8 cellular contexts compared by ENCODE assay signal in the genomic region with DNA sequence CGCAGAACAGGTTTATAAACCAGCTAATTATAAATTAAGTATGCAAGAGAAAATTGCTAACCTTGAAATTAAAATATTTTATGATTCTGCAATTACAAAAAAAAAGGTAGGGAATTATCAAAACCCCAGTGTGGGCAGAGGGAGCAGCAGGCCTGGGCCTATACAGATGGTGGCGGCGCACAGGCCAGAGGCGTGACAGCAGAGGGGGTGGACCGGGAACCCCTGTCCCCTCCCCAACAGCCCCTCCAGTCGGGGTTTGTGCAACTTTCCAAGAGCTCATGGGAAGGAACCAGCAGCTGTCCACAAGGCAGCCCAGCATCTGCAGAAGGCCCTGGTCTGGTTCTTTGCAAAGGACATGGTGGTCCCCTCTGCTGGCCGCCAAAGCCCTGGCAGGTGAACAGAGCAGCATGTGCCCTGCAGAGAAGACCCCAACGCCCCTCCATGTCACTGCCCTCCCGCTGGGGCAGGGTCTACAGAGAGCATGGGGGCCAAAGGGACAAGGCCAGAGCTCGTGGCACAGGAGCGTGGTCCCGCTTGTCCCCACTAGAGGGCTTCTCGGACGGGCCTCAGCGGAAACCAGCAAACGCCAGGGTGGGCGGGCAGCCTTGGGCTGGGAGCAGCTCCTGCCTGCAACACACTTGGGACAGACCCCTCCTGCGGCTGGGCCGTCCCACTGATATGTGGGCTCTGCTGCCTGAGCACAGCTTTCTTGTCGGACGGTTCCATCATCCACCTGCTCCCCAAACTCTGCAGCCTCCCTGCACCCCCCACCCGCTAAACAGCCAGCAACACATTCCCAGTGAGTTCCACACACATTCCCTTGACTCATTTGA.
DNase-seq lines count a peak whose midpoint lies in the region; ATAC-seq and TF ChIP-seq lines count a peak whose summit lies in the region.

No MANE protein-coding gene starts in this region.

- H3K27ac ChIP-seq in mesenchymal stem cell (ENCODE audit: low read length, poor library complexity, severe bottlenecking): no peak overlapping the region
- H3K27ac ChIP-seq in testis: no peak overlapping the region

- no peak overlapping the region for H2BK120ac ChIP-seq in mesenchymal stem cell (ENCODE audit: low read depth, low read length)

- no peak overlapping the region for H2BK15ac ChIP-seq in mesenchymal stem cell (ENCODE audit: low read depth, poor library complexity, severe bottlenecking)

- no peak overlapping the region for H4K8ac ChIP-seq in mesenchymal stem cell (ENCODE audit: low read length)

- H3K9me3 ChIP-seq in mesenchymal stem cell (ENCODE audit: control insufficient read depth, low read length) (no peaks in the 10 kb centered on the region), testis (no peaks in the 10 kb centered on the region)

- TF ChIP-seq POLR2A in testis (IDR thresholded peaks at IDR 0.05): no peak

- no peaks in the 10 kb centered on the region for H3K79me1 ChIP-seq in mesenchymal stem cell (replicated peaks; ENCODE audit: low read length, poor library complexity, severe bottlenecking)

- no peak overlapping the region for H2AK5ac ChIP-seq in mesenchymal stem cell (ENCODE audit: low read length, severe bottlenecking)

- no peak overlapping the region for H3K18ac ChIP-seq in mesenchymal stem cell (ENCODE audit: low read depth in 1 of 2, low read length in 2 of 2)

- no peaks in the 10 kb centered on the region for H3K36me3 Mint-ChIP-seq in HFFc6 (ENCODE audit: low read depth)
- H3K36me3 Mint-ChIP-seq in activated T-helper 1 cell treated with anti-CD3 and anti-CD28 coated beads, Interleukin-12 subunit alpha, Interleukin-12 subunit beta, Interleukin-2, Interleukin-4 antibody, amounts not matched to agents 30 ng/mL and 10 ng/mL and 1 ng/mL, durations not matched to agents 14 hours and 24 hours and 36 hours (ENCODE audit: low read depth): no peaks in the 10 kb centered on the region

- H3K27me3 ChIP-seq in mesenchymal stem cell (ENCODE audit: control insufficient read depth in 1 of 2, insufficient read depth in 1 of 2, low read length in 2 of 2) (no peaks in the 10 kb centered on the region), testis (no peaks in the 10 kb centered on the region)

- intact Hi-C loops in testis (cut with DNase I; ENCODE audit: low total_unique reads): no loop called here
- intact Hi-C loops in activated T-helper 1 cell treated with anti-CD3 and anti-CD28 coated beads, Interleukin-12 subunit alpha, Interleukin-12 subunit beta, Interleukin-2, Interleukin-4 antibody, amounts not matched to agents 30 ng/mL and 10 ng/mL and 1 ng/mL, durations not matched to agents 14 hours and 24 hours and 36 hours (cut with micrococcal nuclease): loop anchor here (1.0 kb wide), 1 partner anchor 238 kb away; no protein-coding TSS in a partner anchor

- no peak overlapping the region for H2BK12ac ChIP-seq in mesenchymal stem cell (ENCODE audit: low read length in 2 of 2)

- no peak overlapping the region for H3K4me2 ChIP-seq in mesenchymal stem cell (ENCODE audit: low read length, poor library complexity, severe bottlenecking)

- no peak overlapping the region for H4K91ac ChIP-seq in mesenchymal stem cell (ENCODE audit: low read length)

- no peak overlapping the region for H3K14ac ChIP-seq in mesenchymal stem cell (ENCODE audit: low read length in 2 of 2)

- no peaks in the 10 kb centered on the region for H3K4me1 Mint-ChIP-seq in HFFc6 (ENCODE audit: low read depth)
- no peaks in the 10 kb centered on the region for H3K4me1 Mint-ChIP-seq in activated T-helper 1 cell treated with anti-CD3 and anti-CD28 coated beads, Interleukin-12 subunit alpha, Interleukin-12 subunit beta, Interleukin-2, Interleukin-4 antibody, amounts not matched to agents 30 ng/mL and 10 ng/mL and 1 ng/mL, durations not matched to agents 14 hours and 24 hours and 36 hours (ENCODE audit: low read depth)

- in situ Hi-C loops in SK-MEL-5 (cut with HindIII; ENCODE audit: low pct_unique_long_range_greater_than_20kb, low sequenced_read_pairs): no loop called here

- no peak overlapping the region for H3K9ac ChIP-seq in mesenchymal stem cell (ENCODE audit: low read length)

- no peak overlapping the region for H3K23ac ChIP-seq in mesenchymal stem cell (ENCODE audit: low read length in 2 of 2)

- DNase-seq in EL: peak; percentile 19
- DNase-seq in HFFc6: no peak
- DNase-seq in SK-MEL-5 (ENCODE audit: low read depth, low spot score): peak; percentile 69
- peak; percentile 64 to 66 for DNase-seq in cardiac fibroblast (ENCODE audit: low read depth in 2 of 2)
- DNase-seq in mesenchymal stem cell: peak; percentile 44
- DNase-seq in testis: peak; percentile 43
- DNase-seq in activated T-helper 1 cell treated with anti-CD3 and anti-CD28 coated beads, Interleukin-12 subunit alpha, Interleukin-12 subunit beta, Interleukin-2, Interleukin-4 antibody, amounts not matched to agents 30 ng/mL and 10 ng/mL and 1 ng/mL, durations not matched to agents 14 hours and 24 hours and 36 hours (ENCODE audit: low spot score): no peak

- H3K27me3 Mint-ChIP-seq in HFFc6 (ENCODE audit: insufficient read depth): peaks cover 3% of the 10 kb centered on the region; the same call in 1 of the 2 replicates
- H3K27me3 Mint-ChIP-seq in activated T-helper 1 cell treated with anti-CD3 and anti-CD28 coated beads, Interleukin-12 subunit alpha, Interleukin-12 subunit beta, Interleukin-2, Interleukin-4 antibody, amounts not matched to agents 30 ng/mL and 10 ng/mL and 1 ng/mL, durations not matched to agents 14 hours and 24 hours and 36 hours (ENCODE audit: insufficient read depth): peaks cover 1% of the 10 kb centered on the region

- no peak overlapping the region for H2AFZ ChIP-seq in mesenchymal stem cell (ENCODE audit: low read depth, low read length)

- TF ChIP-seq CTCF in HFFc6 (IDR thresholded peaks at IDR 0.05): peak; percentile 71
- TF ChIP-seq CTCF in cardiac fibroblast (IDR thresholded peaks at IDR 0.05; ENCODE audit: low read depth, low read length): peak; percentile 86
- TF ChIP-seq CTCF in testis (IDR thresholded peaks at IDR 0.05): peak in 1 of 3 experiments; percentile 48

- peaks cover 4% of the 10 kb centered on the region; the same call in 1 of the 2 replicates for H3K9me3 Mint-ChIP-seq in HFFc6
- no peaks in the 10 kb centered on the region for H3K9me3 Mint-ChIP-seq in activated T-helper 1 cell treated with anti-CD3 and anti-CD28 coated beads, Interleukin-12 subunit alpha, Interleukin-12 subunit beta, Interleukin-2, Interleukin-4 antibody, amounts not matched to agents 30 ng/mL and 10 ng/mL and 1 ng/mL, durations not matched to agents 14 hours and 24 hours and 36 hours

- 35% methylated on average over 21 of the region's 22 CpGs for WGBS in mesenchymal stem cell
- 60 to 71% methylated on average over 11 to 22 of the region's 22 CpGs for WGBS in testis, 2 donors

- no peak overlapping the region for H3K4me3 Mint-ChIP-seq in HFFc6
- no peak overlapping the region for H3K4me3 Mint-ChIP-seq in activated T-helper 1 cell treated with anti-CD3 and anti-CD28 coated beads, Interleukin-12 subunit alpha, Interleukin-12 subunit beta, Interleukin-2, Interleukin-4 antibody, amounts not matched to agents 30 ng/mL and 10 ng/mL and 1 ng/mL, durations not matched to agents 14 hours and 24 hours and 36 hours

- H2BK5ac ChIP-seq in mesenchymal stem cell (ENCODE audit: low read depth, low read length, poor library complexity, severe bottlenecking): no peak overlapping the region

- no peak overlapping the region for H3K27ac Mint-ChIP-seq in HFFc6
- H3K27ac Mint-ChIP-seq in activated T-helper 1 cell treated with anti-CD3 and anti-CD28 coated beads, Interleukin-12 subunit alpha, Interleukin-12 subunit beta, Interleukin-2, Interleukin-4 antibody, amounts not matched to agents 30 ng/mL and 10 ng/mL and 1 ng/mL, durations not matched to agents 14 hours and 24 hours and 36 hours: no peak overlapping the region

- no peak overlapping the region for H3K4me3 ChIP-seq in cardiac fibroblast (replicated peaks in 1 of 2; ENCODE audit: low read depth in 2 of 2, low read length in 2 of 2)
- H3K4me3 ChIP-seq in mesenchymal stem cell (ENCODE audit: insufficient read depth in 1 of 2, low read depth in 1 of 2, low read length in 2 of 2): no peak overlapping the region
- no peak overlapping the region for H3K4me3 ChIP-seq in testis

- no peak overlapping the region for H3K4ac ChIP-seq in mesenchymal stem cell (ENCODE audit: low read depth in 1 of 2, low read length in 2 of 2)

- H3K4me1 ChIP-seq in mesenchymal stem cell (ENCODE audit: control insufficient read depth, insufficient read depth, low read depth, low read length) (peaks cover 5% of the 10 kb centered on the region), testis (no peaks in the 10 kb centered on the region)

- no peak for ATAC-seq in GM18870 (IDR thresholded peaks at IDR 0.05; ENCODE audit: unreplicated experiment)

- H3K36me3 ChIP-seq in mesenchymal stem cell (ENCODE audit: control insufficient read depth in 1 of 2, insufficient read depth in 2 of 2, low read depth in 1 of 2, low read length in 2 of 2) (peaks cover 0 to 45% of the 10 kb centered on the region in 2 experiments), testis (ENCODE audit: low read depth, missing control alignments) (no peaks in the 10 kb centered on the region)

Comparison
In these comparisons a context has a peak if more than half of its experiments do, and no peak if none do; other contexts are left out.
1. DNase-seq: peak in EL (single experiment), SK-MEL-5 (single experiment), cardiac fibroblast (2 of 2), mesenchymal stem cell (single experiment) and testis (single experiment); none in HFFc6 (single experiment) and activated T-helper 1 cell treated with anti-CD3 and anti-CD28 coated beads, Interleukin-12 subunit alpha, Interleukin-12 subunit beta, Interleukin-2, Interleukin-4 antibody, amounts not matched to agents 30 ng/mL and 10 ng/mL and 1 ng/mL, durations not matched to agents 14 hours and 24 hours and 36 hours (single experiment).